In the genomic region with DNA sequence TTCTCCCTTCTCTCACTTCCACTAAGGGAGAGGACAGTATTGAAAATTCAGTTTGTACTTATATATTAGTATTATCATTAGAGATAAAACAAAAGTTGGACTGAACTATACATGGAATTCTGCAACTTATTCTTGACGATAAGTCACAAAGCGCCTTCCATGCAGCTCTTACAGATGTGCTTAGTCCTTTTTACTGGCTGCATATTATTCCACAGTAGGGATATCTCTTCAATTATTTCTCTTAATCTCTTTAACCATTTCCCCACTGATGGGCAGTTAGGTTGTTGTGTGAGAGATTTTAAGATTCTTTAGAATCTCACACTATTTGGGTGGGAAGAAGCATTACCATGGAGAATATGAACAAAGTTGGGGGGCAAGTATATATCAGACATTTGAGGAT, we compare ENCODE assay signal across 6 cellular contexts. TPM values are rescaled to one million over a fixed set of nuclear protein-coding genes. Genes with fewer than 3 reads are reported as not detected.
"Had no signal": no experiment of that assay in that cellular context is flagged by ENCODE, and none has a peak within 500 bp of the region (broad histone marks: within the 10 kb centered on the region; RNA-seq: fewer than 3 reads in every experiment).

No MANE protein-coding gene starts in this region.

- H3K27ac ChIP-seq: HL-60, KMS-11 had no signal

- DNase-seq: IMR-90, KBM-7, KG1 had no signal

- H3K4me2 ChIP-seq: KMS-11 had no signal

- FAIRE-seq: HepG2 had no signal

- ATAC-seq: HepG2 had no signal

- H3K9ac ChIP-seq: KMS-11 had no signal

RNA-seq across cellular contexts. Expression of a gene that starts 32.0 kb away (rescaled TPM):
- polyA plus RNA-seq: IMR-90 had no signal
